ENCODE assay signal across 28 cellular contexts in genomic region chr1:247173431-247173830, GRCh38. TPM values are rescaled to one million over a fixed set of nuclear protein-coding genes. Genes with fewer than 3 reads are reported as not detected.
A peak's percentile ranks its signal among the peaks of the same experiment; 100 is the strongest.
DNase-seq lines count a peak whose midpoint lies in the region; ATAC-seq, FAIRE-seq and TF ChIP-seq lines count a peak whose summit lies in the region.
"Had no signal": no experiment of that assay in that cellular context is flagged by ENCODE, and none has a peak within 500 bp of the region (broad histone marks: within the 10 kb centered on the region; RNA-seq: fewer than 3 reads in every experiment).

No MANE protein-coding gene starts in this region.

- H4K91ac ChIP-seq in neuronal stem cell (ENCODE audit: low read depth, low read length, poor library complexity) = no peak overlapping the region

- TF ChIP-seq CTCF in HepG2 (CRISPR knock-in tag; IDR thresholded peaks at IDR 0.05) (no peak), right lobe of liver (IDR thresholded peaks at IDR 0.05) (no peak)

- H3K9me3 ChIP-seq in HepG2 (ENCODE audit: low read length) (no peaks in the 10 kb centered on the region), right lobe of liver (no peaks in the 10 kb centered on the region), HAP-1 (peaks cover 7% of the 10 kb centered on the region), neuronal stem cell (replicated peaks in 1 of 2; ENCODE audit: control insufficient read depth in 2 of 2, insufficient read depth in 1 of 2, low read depth in 1 of 2, low read length in 2 of 2) (peaks cover 2 to 9% of the 10 kb centered on the region in 2 donors)
- H3K9me3 ChIP-seq: esophagus squamous epithelium had no signal

- no peak overlapping the region for H3K4me2 ChIP-seq in HepG2 (ENCODE audit: low read depth, low read length)
- no peak overlapping the region for H3K4me2 ChIP-seq in neuronal stem cell (ENCODE audit: insufficient read depth, low read length, poor library complexity, severe bottlenecking)
- H3K4me2 ChIP-seq: PC-9 had no signal

- H3K36me3 ChIP-seq in HepG2 (replicated peaks in 1 of 2; ENCODE audit: control insufficient read depth in 1 of 2, insufficient read depth in 2 of 2, low read length in 2 of 2) (peaks cover 0 to 3% of the 10 kb centered on the region in 2 experiments; a peak in 1 of 5 replicates), right lobe of liver (no peaks in the 10 kb centered on the region), HAP-1 (replicated peaks) (peaks cover 6% of the 10 kb centered on the region), neuronal stem cell (replicated peaks in 1 of 2; ENCODE audit: control insufficient read depth in 2 of 2, insufficient read depth in 2 of 2, low read length in 2 of 2) (peaks cover 2 to 9% of the 10 kb centered on the region in 2 donors)
- H3K36me3 ChIP-seq: breast epithelium had no signal

- no peak overlapping the region for H2BK120ac ChIP-seq in neuronal stem cell (ENCODE audit: low read depth, low read length)

- 22% methylated on average over 2 of the region's 2 CpGs for WGBS in HepG2 (ENCODE audit: low lambda C conversion rate)
- WGBS in right lobe of liver (ENCODE audit: insufficient coverage, low coverage, low lambda C conversion rate, missing lambda C conversion rate) = 67% methylated on average over 1 of the region's 2 CpGs
- WGBS in neuronal stem cell (ENCODE audit: extremely low coverage in 2 of 2, insufficient read length in 2 of 2, insufficient replicate concordance in 1 of 2), 2 donors = no CpG with 5 or more reads among the region's 2 CpGs

- H3K27ac ChIP-seq in HepG2 (ENCODE audit: extremely low read length, insufficient read depth, low read length) = no peak overlapping the region
- no peak overlapping the region for H3K27ac ChIP-seq in right lobe of liver
- H3K27ac ChIP-seq in neuronal stem cell (replicated peaks; ENCODE audit: low read length) = no peak overlapping the region
- H3K27ac ChIP-seq: breast epithelium, esophagus squamous epithelium, foreskin keratinocyte, PC-9, WERI-Rb-1 had no signal

- in situ Hi-C loops in HepG2 (cut with HindIII; ENCODE audit: extremely low pct_ligation_motif_present, low pct_unique_long_range_greater_than_20kb) (no loop called here), HAP-1 (cut with MboI; ENCODE audit: low sequenced_read_pairs) (no loop called here)

- H2AFZ ChIP-seq in HepG2 (ENCODE audit: low read length) = no peak overlapping the region
- no peak overlapping the region for H2AFZ ChIP-seq in neuronal stem cell (ENCODE audit: low read length)
- H2AFZ ChIP-seq: PC-9 had no signal

- no peak overlapping the region for H3K23ac ChIP-seq in neuronal stem cell (ENCODE audit: low read depth, low read length, poor library complexity)

- DNase-seq in HepG2 (ENCODE audit: low spot score) = no peak
- DNase-seq in right lobe of liver = no peak
- peak; percentile 61 for DNase-seq in NOMO-1 treated with DMSO at 0.1 percent for 48 hours (lab: John Stamatoyannopoulos, UW; ENCODE audit: unreplicated experiment)
- DNase-seq in UCSD-AML1 (lab: John Stamatoyannopoulos, UW; ENCODE audit: unreplicated experiment) = peak; percentile 29
- no peak for DNase-seq in HAP-1 (ENCODE audit: low spot score in 2 of 2)
- DNase-seq in neuronal stem cell (ENCODE audit: low spot score) = no peak
- DNase-seq in HCEC 1CT = no peak
- DNase-seq in NCI-H1417 treated with DMSO at 0.1 percent for 48 hours (lab: John Stamatoyannopoulos, UW) = no peak
- DNase-seq: 8988T; activated CD4-positive, alpha-beta T cell treated with anti-CD3 and anti-CD28 coated beads for 4 hours; CD4-positive, alpha-beta memory T cell; esophagus squamous epithelium; foreskin keratinocyte; head of caudate nucleus; kidney; naive B cell; NCI-H1048; NCI-H187; NCI-H2171; NCI-H510A; PC-9; WERI-Rb-1 had no signal

- H4K20me1 ChIP-seq in HepG2 (ENCODE audit: insufficient read depth, low read length) = 0 out of 2 replicates have a peak, but pooled peaks cover 2% of the 10 kb centered on the region

- no peak for TF ChIP-seq EP300 in HepG2 (IDR thresholded peaks at IDR 0.05; ENCODE audit: low read depth in 2 of 2, low read length in 2 of 2)
- TF ChIP-seq EP300 in HepG2 (CRISPR knock-in tag; IDR thresholded peaks at IDR 0.05; ENCODE audit: borderline replicate concordance) = no peak

- FAIRE-seq in HepG2 (lab: Jason Lieb, UNC) = peak; percentile 40
- FAIRE-seq: D721Med, H1, kidney had no signal

- POLR2A ChIA-PET in HepG2 (lab: Yijun Ruan, JAX) = no interaction called here

- H4K8ac ChIP-seq in neuronal stem cell (ENCODE audit: low read depth, low read length) = no peak overlapping the region

- ATAC-seq in HepG2 (no peak), right lobe of liver (no peak)
- ATAC-seq: activated T-helper 17 cell treated with anti-CD3 and anti-CD28 coated beads, Interleukin-2, amount 50 U/mL, for 72 hours; foreskin keratinocyte; SK-N-SH treated with all-trans-retinoic acid at 6 μM for 48 hours; stimulated activated memory B cell treated with anti-CD40 and anti-IgM and Interleukin-4, amounts not matched to agents 10 μg/mL and 1 μg/mL and 100 μg/mL, for 72 hours had no signal

- H2BK15ac ChIP-seq in neuronal stem cell (ENCODE audit: low read length) = no peak overlapping the region

- intact Hi-C loops in HepG2 (cut with micrococcal nuclease; ENCODE audit: unreplicated experiment) (no loop called here), right lobe of liver (cut with DNase I) (no loop called here)

- H3K79me1 ChIP-seq in neuronal stem cell (ENCODE audit: low read depth, low read length) = peaks cover 2% of the 10 kb centered on the region

- H2BK5ac ChIP-seq in neuronal stem cell (ENCODE audit: low read length) = no peak overlapping the region

- CTCF ChIA-PET in HepG2 (lab: Yijun Ruan, JAX; ENCODE audit: low intra/inter-chr PET ratio, low total read pairs) = no interaction called here

- H3K9ac ChIP-seq in HepG2 (ENCODE audit: insufficient read depth, low read depth, low read length) = no peak overlapping the region
- no peak overlapping the region for H3K9ac ChIP-seq in neuronal stem cell (ENCODE audit: low read depth, low read length, poor library complexity)

- no peak overlapping the region for H2BK12ac ChIP-seq in neuronal stem cell (ENCODE audit: low read length)

- H2AK5ac ChIP-seq in neuronal stem cell (ENCODE audit: low read depth, low read length) = no peak overlapping the region

- H3K14ac ChIP-seq in neuronal stem cell (ENCODE audit: low read length) = no peak overlapping the region

- peaks cover 0 to 9% of the 10 kb centered on the region in 2 experiments; a peak in 1 of 5 replicates for H3K27me3 ChIP-seq in HepG2 (ENCODE audit: control insufficient read depth in 1 of 2, insufficient read depth in 2 of 2, low read length in 2 of 2)
- no peaks in the 10 kb centered on the region for H3K27me3 ChIP-seq in right lobe of liver
- H3K27me3 ChIP-seq in HAP-1 (ENCODE audit: low read depth) = no peaks in the 10 kb centered on the region
- H3K27me3 ChIP-seq in neuronal stem cell (ENCODE audit: control insufficient read depth in 3 of 3, insufficient read depth in 3 of 3, low read depth in 1 of 3, low read length in 3 of 3) = peaks cover 0 to 5% (median 0%) of the 10 kb centered on the region in 3 experiments
- H3K27me3 ChIP-seq: breast epithelium, esophagus squamous epithelium, foreskin keratinocyte had no signal

- BruUV-seq in HepG2 (replicated peaks; lab: Mats Ljungman, UMichigan) = no TSS peak

- no peak overlapping the region for H3K18ac ChIP-seq in neuronal stem cell (ENCODE audit: low read length)

- H3K4me3 ChIP-seq in HepG2 (replicated peaks in 1 of 3; ENCODE audit: insufficient read depth in 1 of 3, low read depth in 2 of 3, low read length in 3 of 3) = no peak overlapping the region
- no peak overlapping the region for H3K4me3 ChIP-seq in right lobe of liver
- H3K4me3 ChIP-seq in HAP-1 = no peak overlapping the region
- H3K4me3 ChIP-seq in neuronal stem cell (ENCODE audit: low read length in 2 of 2) = no peak overlapping the region
- H3K4me3 ChIP-seq: breast epithelium, esophagus squamous epithelium, PC-9 had no signal

- H3K4me1 ChIP-seq in HepG2 (ENCODE audit: insufficient read depth, low read length) = peaks cover 8% of the 10 kb centered on the region
- H3K4me1 ChIP-seq in right lobe of liver = no peaks in the 10 kb centered on the region
- H3K4me1 ChIP-seq in HAP-1 = no peaks in the 10 kb centered on the region
- H3K4me1 ChIP-seq in neuronal stem cell (ENCODE audit: control insufficient read depth in 2 of 2, insufficient read depth in 1 of 2, low read depth in 1 of 2, low read length in 2 of 2) = no peaks in the 10 kb centered on the region
- H3K4me1 ChIP-seq: breast epithelium had no signal

- no peak for TF ChIP-seq RAD21 in HepG2 (CRISPR knock-in tag; IDR thresholded peaks at IDR 0.05)

- peaks cover 12% of the 10 kb centered on the region for H3K79me2 ChIP-seq in HepG2 (ENCODE audit: insufficient read depth, low read length)

- no peak overlapping the region for H3K4ac ChIP-seq in neuronal stem cell (ENCODE audit: low read length)

- TF ChIP-seq POLR2A in HepG2 (IDR thresholded peaks at IDR 0.05; ENCODE audit: insufficient read depth in 1 of 2, low read depth in 2 of 2, low read length in 2 of 2) = no peak
- no peak for TF ChIP-seq POLR2A in right lobe of liver (IDR thresholded peaks at IDR 0.05)

RNA-seq across cellular contexts. Expression of gene ZNF124, which starts 1.6 kb away (rescaled TPM):
- 102 and 134 TPM in 2 replicates for total RNA-seq in HepG2 (2016; rRNA removed; fragmentation: Illumina TruSeq; extraction: Trizol)
- 749 and 855 TPM in 2 replicates for total RNA-seq in HepG2 (2016; cell fraction: cytosol; rRNA removed; fragmentation: Illumina TruSeq; extraction: Trizol; ENCODE audit: low read depth)
- total RNA-seq in HepG2 (2016; cell fraction: insoluble cytoplasmic fraction; rRNA removed; fragmentation: Illumina TruSeq; extraction: Trizol) = 96.3 and 132 TPM in 2 replicates
- 583 and 722 TPM in 2 replicates for total RNA-seq in HepG2 (2016; cell fraction: membrane; rRNA removed; fragmentation: Illumina TruSeq; extraction: Trizol)
- total RNA-seq in HepG2 (2016; cell fraction: nucleus; rRNA removed; fragmentation: Illumina TruSeq; extraction: Trizol) = 58.8 and 62.6 TPM in 2 replicates
- polyA plus RNA-seq in HepG2 (2011; rRNA removed) = 6.3 and 9.7 TPM in 2 replicates
- 4.1 and 5.0 TPM in 2 replicates for polyA plus RNA-seq in HepG2 (2011; cell fraction: cytosol; rRNA removed)
- polyA plus RNA-seq in HepG2 (2011; cell fraction: nucleus; rRNA removed) = 7.2 and 7.3 TPM in 2 replicates
- polyA plus RNA-seq in HepG2 (2012) = 6.6 and 7.3 TPM in 2 replicates
- polyA plus RNA-seq in HepG2 (2016; cell fraction: cytosol; fragmentation: Illumina TruSeq; extraction: Trizol; ENCODE audit: low read depth) = 2.1 and 2.6 TPM in 2 replicates
- polyA plus RNA-seq in HepG2 (2016; cell fraction: insoluble cytoplasmic fraction; fragmentation: Illumina TruSeq; extraction: Trizol; ENCODE audit: low read depth) = 17.0 and 18.3 TPM in 2 replicates
- polyA plus RNA-seq in HepG2 (2016; cell fraction: membrane; fragmentation: Illumina TruSeq; extraction: Trizol; ENCODE audit: low read depth) = 3.8 and 4.0 TPM in 2 replicates
- 24.6 and 31.3 TPM in 2 replicates for polyA plus RNA-seq in HepG2 (2016; cell fraction: nucleus; fragmentation: Illumina TruSeq; extraction: Trizol; ENCODE audit: insufficient read depth, low read depth)
- 41.2 and 57.5 TPM in 2 replicates for polyA minus RNA-seq in HepG2 (2011; rRNA and poly(A)+ RNA removed; ENCODE audit: low replicate concordance)
- polyA minus RNA-seq in HepG2 (2011; cell fraction: cytosol; rRNA and poly(A)+ RNA removed) = 107 and 109 TPM in 2 replicates
- polyA minus RNA-seq in HepG2 (2011; cell fraction: nucleus; rRNA and poly(A)+ RNA removed) = 61.2 and 76.6 TPM in 2 replicates
- total RNA-seq in right lobe of liver = 10 to 100 TPM in 1 of 6 experiments, 1 to 10 TPM in 5; 5.4 to 13.8 (median 6.6) TPM
- polyA plus RNA-seq in neuronal stem cell (2013, experiment 1 of 2) = 6.6 TPM
- 6.0 TPM for polyA plus RNA-seq in neuronal stem cell (2013, experiment 2 of 2)

Comparison
In these comparisons a context has a peak if more than half of its experiments do, and no peak if none do; other contexts are left out.
1. RNA of gene ZNF124, which starts 1.6 kb away (total RNA-seq): 58.8 to 855 TPM in HepG2; 5.4 to 13.8 TPM in right lobe of liver; every median in the first group is over 4 times any median in the second.
2. DNase-seq: peak in NOMO-1 treated with DMSO at 0.1 percent for 48 hours (single experiment) and UCSD-AML1 (single experiment); none in HepG2 (single experiment), right lobe of liver (0 of 3), HAP-1 (0 of 2), neuronal stem cell (single experiment), HCEC 1CT (single experiment) and NCI-H1417 treated with DMSO at 0.1 percent for 48 hours (single experiment).